ENCODE assay signal across 1 cellular context in genomic region chr6:16236009-16236501, GRCh38.
TF ChIP-seq lines count a peak whose summit lies in the region.

No MANE protein-coding gene starts in this region.

TF ChIP-seq in GM12878, 131 proteins besides CTCF, POLR2A, EP300 and RAD21 (continued from another document):
- TF ChIP-seq IRF5 (IDR thresholded peaks at IDR 0.05; ENCODE audit: borderline replicate concordance) (no peak), PML (IDR thresholded peaks at IDR 0.05; ENCODE audit: low read length) (no peak), ESRRA (IDR thresholded peaks at IDR 0.05; ENCODE audit: low read length) (no peak), KLF5 (IDR thresholded peaks at IDR 0.05; ENCODE audit: partially characterized antibody) (no peak), RBBP5 (conservative IDR thresholded peaks at IDR 0.05) (no peak), USF1 (IDR thresholded peaks at IDR 0.05; ENCODE audit: borderline replicate concordance, extremely low read length, insufficient read depth, low read depth, low read length) (no peak), KAT2A (conservative IDR thresholded peaks at IDR 0.05; ENCODE audit: control insufficient read depth, low read depth, low read length) (no peak), ZNF274 (IDR thresholded peaks at IDR 0.05; ENCODE audit: insufficient read depth, insufficient read length) (no peak), IKZF1 (conservative IDR thresholded peaks at IDR 0.05) (no peak), JUND (IDR thresholded peaks at IDR 0.05; ENCODE audit: low read depth, low read length) (no peak), SPI1 (IDR thresholded peaks at IDR 0.05; ENCODE audit: borderline replicate concordance, insufficient read depth, low read depth, low read length) (no peak), SIN3A (IDR thresholded peaks at IDR 0.05; ENCODE audit: low read depth, low read length) (no peak)
- TF ChIP-seq, protein P1, sequence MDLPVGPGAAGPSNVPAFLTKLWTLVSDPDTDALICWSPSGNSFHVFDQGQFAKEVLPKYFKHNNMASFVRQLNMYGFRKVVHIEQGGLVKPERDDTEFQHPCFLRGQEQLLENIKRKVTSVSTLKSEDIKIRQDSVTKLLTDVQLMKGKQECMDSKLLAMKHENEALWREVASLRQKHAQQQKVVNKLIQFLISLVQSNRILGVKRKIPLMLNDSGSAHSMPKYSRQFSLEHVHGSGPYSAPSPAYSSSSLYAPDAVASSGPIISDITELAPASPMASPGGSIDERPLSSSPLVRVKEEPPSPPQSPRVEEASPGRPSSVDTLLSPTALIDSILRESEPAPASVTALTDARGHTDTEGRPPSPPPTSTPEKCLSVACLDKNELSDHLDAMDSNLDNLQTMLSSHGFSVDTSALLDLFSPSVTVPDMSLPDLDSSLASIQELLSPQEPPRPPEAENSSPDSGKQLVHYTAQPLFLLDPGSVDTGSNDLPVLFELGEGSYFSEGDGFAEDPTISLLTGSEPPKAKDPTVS (IDR thresholded peaks at IDR 0.05; ENCODE audit: low read depth, low read length): no peak
TF ChIP-seq in GM12878: peak in this region for 0.
